15 cellular contexts compared by ENCODE assay signal in the genomic region with DNA sequence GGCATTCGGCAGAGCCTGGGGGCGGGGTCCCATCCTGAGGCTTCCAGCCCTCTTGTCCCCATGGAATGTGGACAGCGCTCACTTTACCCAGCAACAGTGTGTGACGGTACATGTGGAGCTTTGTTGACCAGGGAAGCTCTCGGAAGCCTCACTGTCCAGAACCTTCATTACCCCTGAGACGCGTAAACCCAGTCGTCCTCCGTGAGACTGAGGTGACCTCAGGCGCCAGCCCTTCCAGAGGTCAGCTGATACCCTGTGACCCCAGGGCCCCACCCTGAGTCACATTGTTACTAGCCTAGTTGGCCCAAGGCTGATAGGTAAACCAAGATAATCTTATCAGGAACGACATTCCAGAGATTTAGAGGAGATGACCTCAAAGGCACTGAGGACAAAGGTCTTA. TPM values are rescaled to one million over a fixed set of nuclear protein-coding genes. Genes with fewer than 3 reads are reported as not detected.
DNase-seq lines count a peak whose midpoint lies in the region; FAIRE-seq and TF ChIP-seq lines count a peak whose summit lies in the region.
"Had no signal": no experiment of that assay in that cellular context is flagged by ENCODE, and none has a peak within 500 bp of the region (broad histone marks: within the 10 kb centered on the region; RNA-seq: fewer than 3 reads in every experiment).

No MANE protein-coding gene starts in this region.

- no peak overlapping the region for H3K14ac ChIP-seq in H1 (ENCODE audit: insufficient read length)

- H3K79me1 ChIP-seq in H1 (ENCODE audit: low read depth, low read length) (no peaks in the 10 kb centered on the region), mesendoderm (ENCODE audit: low read length) (no peaks in the 10 kb centered on the region)

- H3K79me2 ChIP-seq in H1 (ENCODE audit: control insufficient read depth in 1 of 2, insufficient read depth in 2 of 2, low read length in 2 of 2) (no peaks in the 10 kb centered on the region), mesendoderm (ENCODE audit: control insufficient read depth, insufficient read depth, low read length) (no peaks in the 10 kb centered on the region)

- H3K23ac ChIP-seq in H1 (ENCODE audit: insufficient read length): no peak overlapping the region
- H3K23ac ChIP-seq in mesendoderm (ENCODE audit: low read length): no peak overlapping the region

- no peak overlapping the region for H4K91ac ChIP-seq in H1 (replicated peaks; ENCODE audit: insufficient read length, low read length)

- no peak overlapping the region for H2AK5ac ChIP-seq in H1 (ENCODE audit: low read depth, low read length)
- H2AK5ac ChIP-seq in mesendoderm (ENCODE audit: low read length): no peak overlapping the region

- no peak overlapping the region for H2BK5ac ChIP-seq in H1 (ENCODE audit: low read depth, low read length)
- no peak overlapping the region for H2BK5ac ChIP-seq in mesendoderm (ENCODE audit: low read length)

- H3K36me3 ChIP-seq in cardiac muscle cell: no peaks in the 10 kb centered on the region
- no peaks in the 10 kb centered on the region for H3K36me3 ChIP-seq in right atrium auricular region
- no peaks in the 10 kb centered on the region for H3K36me3 ChIP-seq in H1 (ENCODE audit: control insufficient read depth in 2 of 4, insufficient read depth in 4 of 4, low read length in 3 of 4)
- H3K36me3 ChIP-seq in mesendoderm (ENCODE audit: control insufficient read depth, insufficient read depth, low read length): no peaks in the 10 kb centered on the region
- H3K36me3 ChIP-seq in HAP-1 (replicated peaks): no peaks in the 10 kb centered on the region

- H3K23me2 ChIP-seq in H1 (ENCODE audit: low read depth, low read length): no peaks in the 10 kb centered on the region

- no peak overlapping the region for H3K56ac ChIP-seq in H1 (replicated peaks; ENCODE audit: insufficient read length, low read depth, low read length)
- peak overlapping the region; percentile 4 for H3K56ac ChIP-seq in mesendoderm (ENCODE audit: low read length)

- H3K18ac ChIP-seq in H1 (ENCODE audit: extremely low read depth, low read length) (no peak overlapping the region), mesendoderm (ENCODE audit: low read length) (no peak overlapping the region)

- no peak overlapping the region for H4K8ac ChIP-seq in H1 (ENCODE audit: extremely low read depth, insufficient read depth, low read length)
- no peak overlapping the region for H4K8ac ChIP-seq in mesendoderm (ENCODE audit: low read depth, low read length)

- H4K20me1 ChIP-seq in H1 (replicated peaks in 1 of 2; ENCODE audit: control insufficient read depth in 1 of 2, insufficient read depth in 2 of 2, low read length in 2 of 2): no peaks in the 10 kb centered on the region

- no peak overlapping the region for H3K9ac ChIP-seq in H1 (replicated peaks in 1 of 4; ENCODE audit: extremely low read depth in 1 of 4, low read depth in 3 of 4, low read length in 3 of 4)
- no peak overlapping the region for H3K9ac ChIP-seq in mesendoderm (ENCODE audit: low read length)
- H3K9ac ChIP-seq: BLaER1 treated with 17β-estradiol and CSF1 and Interleukin-3, amounts not matched to agents 10 nM and 100 nM had no signal

- POLR2A ChIA-PET in H1 (lab: Charles Lee; ENCODE audit: partially characterized antibody): interaction anchor here (0.7 to 4.0 kb wide), 4 partner anchors 10 to 72 kb away, joined by 3 to 31 read pairs (median 4); partner anchors contain the start of genes TMEM160 and ZC3H4

- H4K5ac ChIP-seq in H1 (ENCODE audit: insufficient read length, low read depth, low read length) (no peak overlapping the region), mesendoderm (ENCODE audit: low read length) (no peak overlapping the region)

- no peak overlapping the region for H2BK12ac ChIP-seq in H1 (ENCODE audit: low read depth, low read length)

- H2BK15ac ChIP-seq in H1 (ENCODE audit: low read length): no peak overlapping the region
- no peak overlapping the region for H2BK15ac ChIP-seq in mesendoderm (replicated peaks; ENCODE audit: low read depth)

- in situ Hi-C loops in HAP-1 (cut with MboI; ENCODE audit: low sequenced_read_pairs): no loop called here

- H3K4me2 ChIP-seq in H1 (ENCODE audit: insufficient read depth in 1 of 2, low read depth in 2 of 2, low read length in 2 of 2): no peak overlapping the region
- H3K4me2 ChIP-seq in mesendoderm (ENCODE audit: low read length): no peak overlapping the region
- H3K4me2 ChIP-seq: BLaER1 treated with 17β-estradiol and CSF1 and Interleukin-3, amounts not matched to agents 10 nM and 100 nM had no signal

- DNase-seq in cardiac muscle cell (ENCODE audit: low read depth in 1 of 2, low spot score in 1 of 2) (peak in 1 of 2 donors; percentile 27), right atrium auricular region (ENCODE audit: low spot score) (no peak), H1 (ENCODE audit: low read depth in 1 of 2, low spot score in 2 of 2) (no peak), mesendoderm (peak; percentile 98), HAP-1 (ENCODE audit: low spot score in 2 of 2) (no peak), epidermal melanocyte (ENCODE audit: insufficient read length, low spot score) (no peak), substantia nigra (lab: John Stamatoyannopoulos, UW) (no peak), GM20000 (ENCODE audit: low spot score) (no peak)
- DNase-seq: 8988T, DMS 273 treated with DMSO at 0.1 percent for 48 hours, HCEC 1CT, NCI-H1048, NCI-H1694 treated with DMSO at 0.1 percent for 48 hours, NCI-H69 had no signal

- no peak overlapping the region for H2AFZ ChIP-seq in H1 (ENCODE audit: low read length)

- H3K27ac ChIP-seq in cardiac muscle cell (peak overlapping the region; percentile 19), right atrium auricular region (no peak overlapping the region), H1 (ENCODE audit: low read depth, low read length) (no peak overlapping the region), mesendoderm (ENCODE audit: low read depth, low read length) (no peak overlapping the region), substantia nigra (ENCODE audit: low read depth, low read length, poor library complexity, severe bottlenecking) (no peak overlapping the region)
- H3K27ac ChIP-seq: BLaER1 treated with 17β-estradiol and CSF1 and Interleukin-3, amounts not matched to agents 10 nM and 100 nM had no signal

- no peak for FAIRE-seq in H1 (lab: Jason Lieb, UNC)

- H3K27me3 ChIP-seq in cardiac muscle cell (no peaks in the 10 kb centered on the region), right atrium auricular region (no peaks in the 10 kb centered on the region), H1 (replicated peaks in 1 of 4; ENCODE audit: control insufficient read depth in 3 of 4, extremely low read depth in 1 of 4, insufficient read depth in 3 of 4, low read length in 3 of 4) (no peaks in the 10 kb centered on the region), mesendoderm (ENCODE audit: insufficient read depth, low read length, poor library complexity) (no peaks in the 10 kb centered on the region), HAP-1 (ENCODE audit: low read depth) (no peaks in the 10 kb centered on the region)
- H3K27me3 ChIP-seq: BLaER1 treated with 17β-estradiol and CSF1 and Interleukin-3, amounts not matched to agents 10 nM and 100 nM had no signal

- H3K4me1 ChIP-seq in cardiac muscle cell (ENCODE audit: low read depth): no peaks in the 10 kb centered on the region
- no peaks in the 10 kb centered on the region for H3K4me1 ChIP-seq in right atrium auricular region
- no peaks in the 10 kb centered on the region; a peak in 1 of 7 replicates for H3K4me1 ChIP-seq in H1 (replicated peaks in 1 of 4; ENCODE audit: control insufficient read depth in 3 of 4, insufficient read depth in 4 of 4, low read length in 3 of 4)
- H3K4me1 ChIP-seq in mesendoderm (ENCODE audit: control insufficient read depth, low read depth, low read length): peaks cover 5% of the 10 kb centered on the region
- H3K4me1 ChIP-seq in HAP-1: peaks cover 15% of the 10 kb centered on the region
- H3K4me1 ChIP-seq: BLaER1 treated with 17β-estradiol and CSF1 and Interleukin-3, amounts not matched to agents 10 nM and 100 nM had no signal

- 90% methylated on average over 11 of the region's 11 CpGs; no CpG with 5 or more reads in 1 of the 2 experiments for WGBS in H1 (ENCODE audit: extremely low coverage in 1 of 2, insufficient coverage in 1 of 2, insufficient read length in 1 of 2, insufficient replicate concordance in 2 of 2, low coverage in 1 of 2, low lambda C conversion rate in 2 of 2, missing lambda C conversion rate in 1 of 2), 2 experiments
- no CpG with 5 or more reads among the region's 11 CpGs for WGBS in mesendoderm (ENCODE audit: extremely low coverage, insufficient coverage, low lambda C conversion rate)

- no peak overlapping the region for H2BK20ac ChIP-seq in H1 (ENCODE audit: low read length)

- TF ChIP-seq CTCF in cardiac muscle cell (IDR thresholded peaks at IDR 0.05; ENCODE audit: low read depth, low read length): no peak
- TF ChIP-seq CTCF in right atrium auricular region (IDR thresholded peaks at IDR 0.05): no peak
- TF ChIP-seq CTCF in H1 (IDR thresholded peaks at IDR 0.05; ENCODE audit: control extremely low read depth in 1 of 3, insufficient read depth in 1 of 3, low read depth in 1 of 3, low read length in 3 of 3): no peak
- TF ChIP-seq CTCF in GM20000 (IDR thresholded peaks at IDR 0.05; ENCODE audit: extremely low read depth, missing control alignments): no peak

- TF ChIP-seq POLR2A in H1 (IDR thresholded peaks at IDR 0.05; ENCODE audit: control extremely low read depth in 1 of 2, low read depth in 2 of 2, low read length in 2 of 2): no peak

- CTCF ChIA-PET in H1 (lab: Charles Lee; ENCODE audit: partially characterized antibody): interaction anchor here (1.2 to 2.4 kb wide), 6 partner anchors 11 to 152 kb away, joined by 3 to 6 read pairs (median 4); no protein-coding TSS in a partner anchor

- H3K4me3 ChIP-seq in cardiac muscle cell: no peak overlapping the region
- no peak overlapping the region for H3K4me3 ChIP-seq in right atrium auricular region
- H3K4me3 ChIP-seq in H1 (ENCODE audit: extremely low read depth in 1 of 4, insufficient read depth in 2 of 4, low read depth in 3 of 4, low read length in 4 of 4): no peak overlapping the region
- H3K4me3 ChIP-seq in mesendoderm (ENCODE audit: low read length): no peak overlapping the region
- H3K4me3 ChIP-seq in HAP-1: no peak overlapping the region
- H3K4me3 ChIP-seq: BLaER1 treated with 17β-estradiol and CSF1 and Interleukin-3, amounts not matched to agents 10 nM and 100 nM had no signal

- H3K4ac ChIP-seq in H1 (replicated peaks; ENCODE audit: insufficient read length, low read depth, low read length) (no peak overlapping the region), mesendoderm (ENCODE audit: low read depth, low read length) (no peak overlapping the region)

- no peak for TF ChIP-seq EP300 in H1 (IDR thresholded peaks at IDR 0.05; ENCODE audit: borderline replicate concordance in 1 of 2, low read depth in 2 of 2, low read length in 2 of 2)

- H2BK120ac ChIP-seq in H1 (replicated peaks; ENCODE audit: low read depth, low read length): no peak overlapping the region
- no peak overlapping the region for H2BK120ac ChIP-seq in mesendoderm (ENCODE audit: low read depth, low read length)

- no peaks in the 10 kb centered on the region for H3K9me3 ChIP-seq in cardiac muscle cell (ENCODE audit: low read depth)
- H3K9me3 ChIP-seq in right atrium auricular region: no peaks in the 10 kb centered on the region
- H3K9me3 ChIP-seq in H1 (ENCODE audit: insufficient read depth in 2 of 2, low read depth in 1 of 2, low read length in 1 of 2): no peaks in the 10 kb centered on the region; a peak in 1 of 4 replicates
- no peaks in the 10 kb centered on the region for H3K9me3 ChIP-seq in HAP-1
- H3K9me3 ChIP-seq: BLaER1 treated with 17β-estradiol and CSF1 and Interleukin-3, amounts not matched to agents 10 nM and 100 nM had no signal

- no peak for TF ChIP-seq RAD21 in H1 (IDR thresholded peaks at IDR 0.05 in 1 of 2, conservative IDR thresholded peaks at IDR 0.05 in 1 of 2; ENCODE audit: low read depth in 2 of 2, low read length in 2 of 2)

RNA-seq across cellular contexts. Expression of gene TMEM160, which starts 10.2 kb away (rescaled TPM):
- total RNA-seq in cardiac muscle cell (62.7 and 64.5 TPM in 2 replicates), right atrium auricular region (10 to 100 TPM; 47.8 to 51.0 TPM)
- polyA plus RNA-seq in cardiac muscle cell (123 and 129 TPM in 2 replicates), H1 (2011; rRNA removed) (152 and 209 TPM in 2 replicates)
- 57.5 and 61.7 TPM in 2 replicates for total RNA-seq in H1 (2021; fragmentation: NEBNext Ultra II Directional; extraction: Animal tissue kit (Norgen Biotek cat#: 25700))
- polyA plus RNA-seq in H1 (2011; cell fraction: cytosol; rRNA removed): 87.1 TPM
- polyA plus RNA-seq in H1 (2011; cell fraction: nucleus; rRNA removed): 85.1 TPM
- 19.0 to 57.5 TPM (median 50.3 TPM) in 4 replicates for polyA plus RNA-seq in H1 (2012, experiment 1 of 2)
- polyA plus RNA-seq in H1 (2012, experiment 2 of 2): 55.3 TPM
- 61.7 TPM for polyA plus RNA-seq in H1 (2013, experiment 1 of 2)
- polyA plus RNA-seq in H1 (2013, experiment 2 of 2): 60.3 TPM
- 2.0 and 2.2 TPM in 2 replicates for polyA minus RNA-seq in H1 (2011; rRNA and poly(A)+ RNA removed)
- polyA minus RNA-seq in H1 (2011; cell fraction: cytosol; rRNA and poly(A)+ RNA removed): 19.2 TPM
- 26.7 TPM for polyA minus RNA-seq in H1 (2011; cell fraction: nucleus; rRNA and poly(A)+ RNA removed)
- 40.2 TPM for polyA plus RNA-seq in mesendoderm (2013, experiment 1 of 2)
- 43.4 TPM for polyA plus RNA-seq in mesendoderm (2013, experiment 2 of 2)

RNA-seq across cellular contexts. Expression of gene NPAS1, which starts 39.0 kb away (rescaled TPM):
- total RNA-seq in cardiac muscle cell (1.9 and 2.9 TPM in 2 replicates), right atrium auricular region (under 1 TPM in 1 of 2 donors, not detected in 1; 0.39 TPM)
- polyA plus RNA-seq in cardiac muscle cell (8.4 and 12.5 TPM in 2 replicates), H1 (2011; rRNA removed) (13.9 and 26.8 TPM in 2 replicates)
- total RNA-seq in H1 (2021; fragmentation: NEBNext Ultra II Directional; extraction: Animal tissue kit (Norgen Biotek cat#: 25700)): 9.0 and 9.9 TPM in 2 replicates
- polyA plus RNA-seq in H1 (2011; cell fraction: cytosol; rRNA removed): 17.3 TPM
- 27.9 TPM for polyA plus RNA-seq in H1 (2011; cell fraction: nucleus; rRNA removed)
- 7.4 to 12.8 TPM (median 11.3 TPM) in 4 replicates for polyA plus RNA-seq in H1 (2012, experiment 1 of 2)
- 9.8 TPM for polyA plus RNA-seq in H1 (2012, experiment 2 of 2)
- polyA plus RNA-seq in H1 (2013, experiment 1 of 2): 6.6 TPM
- polyA plus RNA-seq in H1 (2013, experiment 2 of 2): 5.8 TPM
- polyA minus RNA-seq in H1 (2011; rRNA and poly(A)+ RNA removed): 2.4 and 4.5 TPM in 2 replicates
- polyA minus RNA-seq in H1 (2011; cell fraction: cytosol; rRNA and poly(A)+ RNA removed): 9.7 TPM
- 9.2 TPM for polyA minus RNA-seq in H1 (2011; cell fraction: nucleus; rRNA and poly(A)+ RNA removed)
- 2.4 TPM for polyA plus RNA-seq in mesendoderm (2013, experiment 1 of 2)
- 2.5 TPM for polyA plus RNA-seq in mesendoderm (2013, experiment 2 of 2)

RNA-seq across cellular contexts. Expression of gene ZC3H4, which starts 55.0 kb away (rescaled TPM):
- total RNA-seq in cardiac muscle cell: 23.2 and 34.6 TPM in 2 replicates
- 4.2 and 5.0 TPM in 2 replicates for polyA plus RNA-seq in cardiac muscle cell
- 10 to 100 TPM; 15.4 to 18.0 TPM for total RNA-seq in right atrium auricular region
- 92.0 and 104 TPM in 2 replicates for total RNA-seq in H1 (2021; fragmentation: NEBNext Ultra II Directional; extraction: Animal tissue kit (Norgen Biotek cat#: 25700))
- polyA plus RNA-seq in H1 (2011; rRNA removed): 6.6 and 9.8 TPM in 2 replicates
- polyA plus RNA-seq in H1 (2011; cell fraction: cytosol; rRNA removed): 8.5 TPM
- polyA plus RNA-seq in H1 (2011; cell fraction: nucleus; rRNA removed): 22.5 TPM
- 35.8 to 57.1 TPM (median 46.0 TPM) in 4 replicates for polyA plus RNA-seq in H1 (2012, experiment 1 of 2)
- 21.2 TPM for polyA plus RNA-seq in H1 (2012, experiment 2 of 2)
- polyA plus RNA-seq in H1 (2013, experiment 1 of 2): 34.8 TPM
- 33.0 TPM for polyA plus RNA-seq in H1 (2013, experiment 2 of 2)
- polyA minus RNA-seq in H1 (2011; rRNA and poly(A)+ RNA removed): 17.8 and 22.5 TPM in 2 replicates
- 32.1 TPM for polyA minus RNA-seq in H1 (2011; cell fraction: cytosol; rRNA and poly(A)+ RNA removed)
- polyA minus RNA-seq in H1 (2011; cell fraction: nucleus; rRNA and poly(A)+ RNA removed): 20.7 TPM
- 40.0 TPM for polyA plus RNA-seq in mesendoderm (2013, experiment 1 of 2)
- polyA plus RNA-seq in mesendoderm (2013, experiment 2 of 2): 40.7 TPM
